9 cellular contexts compared by ENCODE assay signal in genomic region chr4:105088110-105088879, GRCh38. TPM values are rescaled to one million over a fixed set of nuclear protein-coding genes. Genes with fewer than 3 reads are reported as not detected.
DNase-seq lines count a peak whose midpoint lies in the region; ATAC-seq and TF ChIP-seq lines count a peak whose summit lies in the region.
"Had no signal": no experiment of that assay in that cellular context is flagged by ENCODE, and none has a peak within 500 bp of the region (broad histone marks: within the 10 kb centered on the region; RNA-seq: fewer than 3 reads in every experiment).

No MANE protein-coding gene starts in this region.

- H3K4me3 Mint-ChIP-seq in activated naive CD8-positive, alpha-beta T cell treated with anti-CD3 and anti-CD28 coated beads for 36 hours: no peak overlapping the region
- H3K4me3 Mint-ChIP-seq: activated B cell treated with CpG ODN at 0.5 μM for 24 hours had no signal

- no peaks in the 10 kb centered on the region for H3K4me1 Mint-ChIP-seq in activated naive CD8-positive, alpha-beta T cell treated with anti-CD3 and anti-CD28 coated beads for 36 hours
- H3K4me1 Mint-ChIP-seq: activated B cell treated with CpG ODN at 0.5 μM for 24 hours had no signal

- H3K27ac Mint-ChIP-seq in activated naive CD8-positive, alpha-beta T cell treated with anti-CD3 and anti-CD28 coated beads for 36 hours: no peak overlapping the region
- H3K27ac Mint-ChIP-seq: activated B cell treated with CpG ODN at 0.5 μM for 24 hours had no signal

- DNase-seq in HL-60 (ENCODE audit: low read depth in 1 of 2, low spot score in 1 of 2) (peak in 1 of 2 experiments; percentile 33), SKM-1 (lab: John Stamatoyannopoulos, UW; ENCODE audit: unreplicated experiment) (peak; percentile 11), left cardiac atrium (no peak), esophagus muscularis mucosa (ENCODE audit: extremely low spot score) (no peak)
- DNase-seq in activated naive CD8-positive, alpha-beta T cell treated with anti-CD3 and anti-CD28 coated beads for 36 hours: no peak
- DNase-seq: activated B cell treated with CpG ODN at 0.5 μM for 24 hours had no signal

- no peaks in the 10 kb centered on the region for H3K36me3 ChIP-seq in skeletal muscle tissue (ENCODE audit: control insufficient read depth in 3 of 3, insufficient read depth in 3 of 3, low read length in 3 of 3)
- no peaks in the 10 kb centered on the region for H3K36me3 ChIP-seq in esophagus muscularis mucosa

- TF ChIP-seq CTCF in HL-60 (IDR thresholded peaks at IDR 0.05; ENCODE audit: insufficient read depth, low read length): no peak
- no peak for TF ChIP-seq CTCF in esophagus muscularis mucosa (IDR thresholded peaks at IDR 0.05)

- H3K9me3 Mint-ChIP-seq in activated naive CD8-positive, alpha-beta T cell treated with anti-CD3 and anti-CD28 coated beads for 36 hours: peaks cover 12% of the 10 kb centered on the region

- intact Hi-C loops in left cardiac atrium (cut with DNase I) (no loop called here), esophagus muscularis mucosa (cut with DNase I) (no loop called here)

- TF ChIP-seq POLR2A in esophagus muscularis mucosa (IDR thresholded peaks at IDR 0.05; ENCODE audit: low read depth): no peak

- no peak overlapping the region for H3K4me3 ChIP-seq in HL-60 (replicated peaks; ENCODE audit: insufficient read depth, low read length)
- H3K4me3 ChIP-seq in skeletal muscle tissue (ENCODE audit: low read length in 3 of 3): peak overlapping the region in 2 of 3 donors; percentile 9 to 46
- H3K4me3 ChIP-seq in esophagus muscularis mucosa: peak overlapping the region in 1 of 4 donors; percentile 10

- H3K9ac ChIP-seq in skeletal muscle tissue (ENCODE audit: low read depth in 1 of 3, low read length in 3 of 3): no peak overlapping the region

- ATAC-seq in left cardiac atrium (peak; percentile 71 to 87), GM19397 (IDR thresholded peaks at IDR 0.05; ENCODE audit: unreplicated experiment) (no peak), HG03460 (IDR thresholded peaks at IDR 0.05; ENCODE audit: unreplicated experiment) (no peak)

- 18% methylated on average over 10 of the region's 10 CpGs for WGBS in esophagus muscularis mucosa

- TF ChIP-seq EP300 in esophagus muscularis mucosa (IDR thresholded peaks at IDR 0.05): no peak

- no peaks in the 10 kb centered on the region for H3K9me3 ChIP-seq in skeletal muscle tissue (ENCODE audit: control insufficient read depth in 3 of 3, low read length in 3 of 3)
- no peaks in the 10 kb centered on the region for H3K9me3 ChIP-seq in esophagus muscularis mucosa

- H3K27ac ChIP-seq in HL-60 (replicated peaks): peak overlapping the region; percentile 5; the same call in 1 of the 2 replicates
- no peak overlapping the region for H3K27ac ChIP-seq in skeletal muscle tissue (ENCODE audit: low read depth, low read length)
- H3K27ac ChIP-seq in esophagus muscularis mucosa (replicated peaks in 1 of 4): no peak overlapping the region

- H3K27me3 Mint-ChIP-seq in activated naive CD8-positive, alpha-beta T cell treated with anti-CD3 and anti-CD28 coated beads for 36 hours: peaks cover 2% of the 10 kb centered on the region

- peaks cover 0 to 2% (median 0%) of the 10 kb centered on the region in 3 donors for H3K4me1 ChIP-seq in skeletal muscle tissue (ENCODE audit: control insufficient read depth in 3 of 3, insufficient read depth in 3 of 3, low read length in 3 of 3)
- peaks cover 0 to 13% (median 10%) of the 10 kb centered on the region in 4 donors for H3K4me1 ChIP-seq in esophagus muscularis mucosa

- no peaks in the 10 kb centered on the region for H3K27me3 ChIP-seq in HL-60 (ENCODE audit: insufficient read depth, poor library complexity, severe bottlenecking)
- H3K27me3 ChIP-seq in skeletal muscle tissue (ENCODE audit: control insufficient read depth in 3 of 3, insufficient read depth in 3 of 3, low read length in 3 of 3): no peaks in the 10 kb centered on the region
- H3K27me3 ChIP-seq in esophagus muscularis mucosa: no peaks in the 10 kb centered on the region

- no peaks in the 10 kb centered on the region for H3K36me3 Mint-ChIP-seq in activated naive CD8-positive, alpha-beta T cell treated with anti-CD3 and anti-CD28 coated beads for 36 hours

RNA-seq across cellular contexts. Expression of gene TET2, which starts 58.4 kb away (rescaled TPM):
- 10 to 100 TPM; 17.3 to 19.6 TPM for total RNA-seq in left cardiac atrium
- 20.9 TPM for total RNA-seq in skeletal muscle tissue
- total RNA-seq in esophagus muscularis mucosa: 10 to 100 TPM; 22.0 to 31.5 (median 28.0) TPM
- total RNA-seq in activated naive CD8-positive, alpha-beta T cell treated with anti-CD3 and anti-CD28 coated beads for 36 hours: 10 to 100 TPM; 20.7 to 22.6 TPM

Comparison
In these comparisons a context has a peak if more than half of its experiments do, and no peak if none do; other contexts are left out.
1. ATAC-seq: peak in left cardiac atrium (2 of 2); none in GM19397 (single experiment) and HG03460 (single experiment).